32 cellular contexts compared by ENCODE assay signal in genomic region chr7:148337566-148337965, GRCh38.
DNase-seq lines count a peak whose midpoint lies in the region; ATAC-seq, FAIRE-seq and TF ChIP-seq lines count a peak whose summit lies in the region.
"Had no signal": no experiment of that assay in that cellular context is flagged by ENCODE, and none has a peak within 500 bp of the region (broad histone marks: within the 10 kb centered on the region; RNA-seq: fewer than 3 reads in every experiment).

No MANE protein-coding gene starts in this region.

- H4K8ac ChIP-seq in H9 (replicated peaks; ENCODE audit: insufficient read length, low read depth, low read length) (no peak overlapping the region), neuronal stem cell (ENCODE audit: low read depth, low read length) (no peak overlapping the region)

- no peak overlapping the region for H3K18ac ChIP-seq in H9 (ENCODE audit: insufficient read length, low read depth, low read length)
- no peak overlapping the region for H3K18ac ChIP-seq in neuronal stem cell (ENCODE audit: low read length)

- peaks cover 77 to 84% of the 10 kb centered on the region in 2 experiments for H3K4me1 Mint-ChIP-seq in H9

- no peak overlapping the region for H3K56ac ChIP-seq in H9 (ENCODE audit: insufficient read length, low read depth, low read length)

- peak overlapping the region; percentile 0 to 20; a peak in 3 of 5 replicates for H3K4me3 Mint-ChIP-seq in H9
- H3K4me3 Mint-ChIP-seq: activated naive CD8-positive, alpha-beta T cell; CD8-positive, alpha-beta T cell; effector memory CD8-positive, alpha-beta T cell had no signal

- no peak overlapping the region for H3K4me2 ChIP-seq in H9 (ENCODE audit: insufficient read depth, insufficient read length, low read length)
- no peak overlapping the region for H3K4me2 ChIP-seq in neuronal stem cell (ENCODE audit: insufficient read depth, low read length, poor library complexity, severe bottlenecking)

- H3K9me3 ChIP-seq in H9 (ENCODE audit: control insufficient read depth, low read depth, low read length): no peaks in the 10 kb centered on the region
- H3K9me3 ChIP-seq in WERI-Rb-1 (ENCODE audit: severe bottlenecking): no peaks in the 10 kb centered on the region
- H3K9me3 ChIP-seq in iPS-20b (ENCODE audit: insufficient read depth, low read depth, low read length): no peaks in the 10 kb centered on the region
- no peaks in the 10 kb centered on the region for H3K9me3 ChIP-seq in neuronal stem cell (replicated peaks in 1 of 2; ENCODE audit: control insufficient read depth in 2 of 2, insufficient read depth in 1 of 2, low read depth in 1 of 2, low read length in 2 of 2)
- no peaks in the 10 kb centered on the region for H3K9me3 ChIP-seq in gastroesophageal sphincter
- H3K9me3 ChIP-seq: BE2C, HAP-1, lower lobe of right lung, SJCRH30, tibial nerve had no signal

- peaks cover 1 to 8% (median 2%) of the 10 kb centered on the region in 3 experiments; a peak in 4 of 7 replicates for H3K36me3 Mint-ChIP-seq in H9 (ENCODE audit: insufficient read depth in 1 of 3, low read depth in 3 of 3)
- H3K36me3 Mint-ChIP-seq: activated naive CD8-positive, alpha-beta T cell; CD8-positive, alpha-beta T cell had no signal

- H3T11ph ChIP-seq in H9 (ENCODE audit: low read length): no peak overlapping the region

- peaks cover 9% of the 10 kb centered on the region for H3K4me1 ChIP-seq in H9 (ENCODE audit: insufficient read depth, low read length)
- H3K4me1 ChIP-seq in iPS-20b (ENCODE audit: insufficient read depth, low read length): peaks cover 66% of the 10 kb centered on the region
- H3K4me1 ChIP-seq in neuronal stem cell (ENCODE audit: control insufficient read depth in 2 of 2, insufficient read depth in 1 of 2, low read depth in 1 of 2, low read length in 2 of 2): peaks cover 17 to 40% of the 10 kb centered on the region in 2 donors
- peaks cover 0 to 33% (median 4%) of the 10 kb centered on the region in 3 donors for H3K4me1 ChIP-seq in gastroesophageal sphincter
- H3K4me1 ChIP-seq: BE2C, lower lobe of right lung, SJCRH30 had no signal

- no peak overlapping the region for H2BK15ac ChIP-seq in H9 (ENCODE audit: low read depth, low read length)
- no peak overlapping the region for H2BK15ac ChIP-seq in neuronal stem cell (ENCODE audit: low read length)

- H3K14ac ChIP-seq in H9 (ENCODE audit: insufficient read depth, low read length) (no peak overlapping the region), neuronal stem cell (ENCODE audit: low read length) (no peak overlapping the region)

- H2BK5ac ChIP-seq in H9 (ENCODE audit: insufficient read length, low read length): no peak overlapping the region
- H2BK5ac ChIP-seq in neuronal stem cell (ENCODE audit: low read length): no peak overlapping the region

- H2BK12ac ChIP-seq in H9 (ENCODE audit: insufficient read length, low read depth, low read length): no peak overlapping the region
- no peak overlapping the region for H2BK12ac ChIP-seq in neuronal stem cell (ENCODE audit: low read length)

- H2BK120ac ChIP-seq in H9 (ENCODE audit: low read depth, low read length, poor library complexity, severe bottlenecking) (no peak overlapping the region), neuronal stem cell (ENCODE audit: low read depth, low read length) (no peak overlapping the region)

- H4K91ac ChIP-seq in H9 (ENCODE audit: insufficient read length, low read depth, low read length): no peak overlapping the region
- H4K91ac ChIP-seq in neuronal stem cell (ENCODE audit: low read depth, low read length, poor library complexity): no peak overlapping the region

- H4K5ac ChIP-seq in H9 (ENCODE audit: insufficient read length, low read depth, low read length): no peak overlapping the region

- no peak overlapping the region for H3K4ac ChIP-seq in H9 (ENCODE audit: low read depth, low read length)
- H3K4ac ChIP-seq in neuronal stem cell (ENCODE audit: low read length): no peak overlapping the region

- H2BK20ac ChIP-seq in H9 (ENCODE audit: low read depth, low read length, poor library complexity, severe bottlenecking): no peak overlapping the region

- H3K9me3 Mint-ChIP-seq in H9: no peaks in the 10 kb centered on the region; a peak in 1 of 5 replicates
- H3K9me3 Mint-ChIP-seq: CD8-positive, alpha-beta T cell; effector memory CD8-positive, alpha-beta T cell had no signal

- H3K27ac ChIP-seq in H9 (ENCODE audit: insufficient read length, low read depth, low read length): no peak overlapping the region
- H3K27ac ChIP-seq in WERI-Rb-1: peak overlapping the region; percentile 61
- no peak overlapping the region for H3K27ac ChIP-seq in iPS-20b (ENCODE audit: low read length)
- no peak overlapping the region for H3K27ac ChIP-seq in neuronal stem cell (replicated peaks; ENCODE audit: low read length)
- H3K27ac ChIP-seq in gastroesophageal sphincter: no peak overlapping the region
- H3K27ac ChIP-seq: HL-60, lower lobe of right lung, SJCRH30, tibial nerve had no signal

- H2AFZ ChIP-seq in H9 (ENCODE audit: low read length): no peak overlapping the region
- peak overlapping the region; percentile 58 for H2AFZ ChIP-seq in neuronal stem cell (ENCODE audit: low read length)

- H3K4me3 ChIP-seq in WERI-Rb-1 (ENCODE audit: low read depth, low read length) (no peak overlapping the region), iPS-20b (ENCODE audit: low read length) (peak overlapping the region; percentile 33; the same call in 1 of the 2 replicates), neuronal stem cell (ENCODE audit: low read length in 2 of 2) (no peak overlapping the region), gastroesophageal sphincter (no peak overlapping the region)
- H3K4me3 ChIP-seq: HAP-1, lower lobe of right lung, SJCRH30, tibial nerve had no signal

- no peaks in the 10 kb centered on the region for H3K27me3 ChIP-seq in H9 (ENCODE audit: insufficient read depth, low read length)
- H3K27me3 ChIP-seq in WERI-Rb-1 (ENCODE audit: insufficient read depth, low read depth, severe bottlenecking): no peaks in the 10 kb centered on the region
- H3K27me3 ChIP-seq in iPS-20b (ENCODE audit: insufficient read depth, low read length): peaks cover 5% of the 10 kb centered on the region; the same call in 1 of the 2 replicates
- no peaks in the 10 kb centered on the region for H3K27me3 ChIP-seq in neuronal stem cell (ENCODE audit: control insufficient read depth in 3 of 3, insufficient read depth in 3 of 3, low read depth in 1 of 3, low read length in 3 of 3)
- H3K27me3 ChIP-seq in gastroesophageal sphincter: peaks cover 34% of the 10 kb centered on the region

- no peaks in the 10 kb centered on the region for H4K20me1 ChIP-seq in H9 (ENCODE audit: control insufficient read depth, insufficient read depth, insufficient read length)

- no peak for ATAC-seq in gastroesophageal sphincter
- ATAC-seq: CD8-positive, alpha-beta T cell; effector memory CD8-positive, alpha-beta T cell; lower lobe of right lung; right cardiac atrium had no signal

- TF ChIP-seq CTCF in H9 (conservative IDR thresholded peaks at IDR 0.05) (no peak), WERI-Rb-1 (IDR thresholded peaks at IDR 0.05; ENCODE audit: low read depth, low read length) (no peak), gastroesophageal sphincter (IDR thresholded peaks at IDR 0.05) (no peak)

- H3K23me2 ChIP-seq in H9 (ENCODE audit: insufficient read length, low read depth, low read length, poor library complexity, severe bottlenecking): peaks cover 10% of the 10 kb centered on the region

- FAIRE-seq in HTR-8/SVneo (lab: Jason Lieb, UNC): no peak
- FAIRE-seq: GM12891, kidney had no signal

- H3K36me3 ChIP-seq in WERI-Rb-1: peaks cover 5% of the 10 kb centered on the region; the same call in 1 of the 2 replicates
- H3K36me3 ChIP-seq in iPS-20b (ENCODE audit: insufficient read depth, low read depth, low read length): peaks cover 5% of the 10 kb centered on the region; the same call in 1 of the 2 replicates
- no peaks in the 10 kb centered on the region for H3K36me3 ChIP-seq in neuronal stem cell (replicated peaks in 1 of 2; ENCODE audit: control insufficient read depth in 2 of 2, insufficient read depth in 2 of 2, low read length in 2 of 2)
- no peaks in the 10 kb centered on the region for H3K36me3 ChIP-seq in gastroesophageal sphincter
- H3K36me3 ChIP-seq: BE2C, HAP-1, lower lobe of right lung, SJCRH30, tibial nerve had no signal

- peak overlapping the region in 2 of 3 experiments; percentile 70 to 85; a peak in 3 of 7 replicates for H3K27ac Mint-ChIP-seq in H9
- H3K27ac Mint-ChIP-seq: activated naive CD8-positive, alpha-beta T cell; CD8-positive, alpha-beta T cell; effector memory CD8-positive, alpha-beta T cell had no signal

- WGBS in H9 (ENCODE audit: extremely low coverage, insufficient read length, low lambda C conversion rate): no CpG with 5 or more reads among the region's 4 CpGs
- no CpG with 5 or more reads among the region's 4 CpGs for WGBS in neuronal stem cell (ENCODE audit: extremely low coverage in 2 of 2, insufficient read length in 2 of 2, insufficient replicate concordance in 1 of 2), 2 donors
- 29 to 59% methylated on average over 3 to 4 of the region's 4 CpGs for WGBS in gastroesophageal sphincter (ENCODE audit: low coverage in 1 of 2), 2 donors

- no peak for TF ChIP-seq EP300 in gastroesophageal sphincter (IDR thresholded peaks at IDR 0.05)

- H3K23ac ChIP-seq in H9 (ENCODE audit: insufficient read length, low read depth, low read length) (no peak overlapping the region), neuronal stem cell (ENCODE audit: low read depth, low read length, poor library complexity) (no peak overlapping the region)

- no peaks in the 10 kb centered on the region; the same call in 1 of the 2 replicates for H3K27me3 Mint-ChIP-seq in H9 (ENCODE audit: low read depth)

- H3K79me2 ChIP-seq in H9 (ENCODE audit: insufficient read depth, low read length): peaks cover 4% of the 10 kb centered on the region; the same call in 1 of the 2 replicates

- no peak overlapping the region for H2AK5ac ChIP-seq in H9 (ENCODE audit: insufficient read length, low read length)
- H2AK5ac ChIP-seq in neuronal stem cell (ENCODE audit: low read depth, low read length): no peak overlapping the region

- H3K79me1 ChIP-seq in H9 (ENCODE audit: insufficient read depth, low read depth, low read length, poor library complexity, severe bottlenecking) (no peaks in the 10 kb centered on the region), neuronal stem cell (ENCODE audit: low read depth, low read length) (peaks cover 4% of the 10 kb centered on the region)

- DNase-seq in H9 (no peak), WERI-Rb-1 (no peak), neuronal stem cell (ENCODE audit: low spot score) (no peak), HTR-8/SVneo (ENCODE audit: insufficient read length, low spot score) (no peak), COR-L47 (lab: John Stamatoyannopoulos, UW) (no peak)
- DNase-seq in stimulated activated CD4-positive, alpha-beta T cell treated with anti-CD3 and anti-CD28 coated beads, Interleukin-4, amount 100 ng/mL, for 1 hour: no peak
- DNase-seq: ACHN; activated CD4-positive, alpha-beta T cell treated with anti-CD3 and anti-CD28 coated beads for 4 hours; activated effector memory CD4-positive, alpha-beta T cell treated with Interleukin-2 at 50 U/mL for 16 hours; activated T-cell treated with anti-CD3 and anti-CD28 coated beads for 4 hours; BE2C; CD8-positive, alpha-beta T cell; cortex of kidney; effector memory CD8-positive, alpha-beta T cell; kidney; lower lobe of right lung; NCI-H1048; NCI-H2107; NCI-H446; NCI-H774; posterior cingulate gyrus; right cardiac atrium; SJCRH30; stimulated activated CD4-positive, alpha-beta T cell treated with anti-CD3 and anti-CD28 coated beads, Interleukin-2, amount 100 ng/mL, for 48 hours; T-helper 9 cell had no signal

- H3K9ac ChIP-seq in H9 (ENCODE audit: extremely low read depth, insufficient read length, low read length) (no peak overlapping the region), iPS-20b (ENCODE audit: low read depth, low read length) (peak overlapping the region; percentile 36; the same call in 1 of the 2 replicates), neuronal stem cell (ENCODE audit: low read depth, low read length, poor library complexity) (no peak overlapping the region)

- TF ChIP-seq POLR2A in gastroesophageal sphincter (IDR thresholded peaks at IDR 0.05): no peak
